ENCODE assay signal across 15 cellular contexts in genomic region chr1:40820251-40820797, GRCh38. TPM values are rescaled to one million over a fixed set of nuclear protein-coding genes. Genes with fewer than 3 reads are reported as not detected.
DNase-seq lines count a peak whose midpoint lies in the region; ATAC-seq and TF ChIP-seq lines count a peak whose summit lies in the region.
"Had no signal": no experiment of that assay in that cellular context is flagged by ENCODE, and none has a peak within 500 bp of the region (broad histone marks: within the 10 kb centered on the region; RNA-seq: fewer than 3 reads in every experiment).

No MANE protein-coding gene starts in this region.

- H3K27me3 Mint-ChIP-seq in activated naive CD8-positive, alpha-beta T cell treated with anti-CD3 and anti-CD28 coated beads, Interleukin-2, amount 10 ng/mL, durations not matched to agents 7 days and 5 days = no peaks in the 10 kb centered on the region
- H3K27me3 Mint-ChIP-seq in activated naive CD8-positive, alpha-beta T cell treated with anti-CD3 and anti-CD28 coated beads, Interleukin-2, amount 50 U/mL, for 24 hours = peaks cover 3% of the 10 kb centered on the region
- H3K27me3 Mint-ChIP-seq: central memory CD8-positive, alpha-beta T cell had no signal

- DNase-seq in activated naive CD8-positive, alpha-beta T cell treated with anti-CD3 and anti-CD28 coated beads, Interleukin-2, amount 10 ng/mL, durations not matched to agents 7 days and 5 days = no peak
- DNase-seq in activated naive CD8-positive, alpha-beta T cell treated with anti-CD3 and anti-CD28 coated beads, Interleukin-2, amount 50 U/mL, for 24 hours = no peak
- DNase-seq in SK-MEL-5 (ENCODE audit: low read depth, low spot score) (peak; percentile 5), iPS-NIHi7 (ENCODE audit: extremely low spot score) (peak; percentile 65), tibial artery (peak; percentile 35 to 82), H4 (ENCODE audit: low spot score) (no peak)
- DNase-seq: activated CD8-positive, alpha-beta memory T cell treated with anti-CD3 and anti-CD28 coated beads for 24 hours; activated gamma-delta T cell treated with Interleukin-2 at 50 U/mL for 16 hours; stimulated activated CD4-positive, alpha-beta T cell treated with anti-CD3 and anti-CD28 coated beads, Interleukin-2, amount 100 ng/mL, for 24 hours had no signal

- H3K4me3 Mint-ChIP-seq in activated naive CD8-positive, alpha-beta T cell treated with anti-CD3 and anti-CD28 coated beads, Interleukin-2, amount 10 ng/mL, durations not matched to agents 7 days and 5 days = no peak overlapping the region
- no peak overlapping the region for H3K4me3 Mint-ChIP-seq in activated naive CD8-positive, alpha-beta T cell treated with anti-CD3 and anti-CD28 coated beads, Interleukin-2, amount 50 U/mL, for 24 hours

- H3K4me1 Mint-ChIP-seq in activated naive CD8-positive, alpha-beta T cell treated with anti-CD3 and anti-CD28 coated beads, Interleukin-2, amount 10 ng/mL, durations not matched to agents 7 days and 5 days = peaks cover 14% of the 10 kb centered on the region
- H3K4me1 Mint-ChIP-seq in activated naive CD8-positive, alpha-beta T cell treated with anti-CD3 and anti-CD28 coated beads, Interleukin-2, amount 50 U/mL, for 24 hours = peaks cover 16% of the 10 kb centered on the region

- peak; percentile 19 to 26 for TF ChIP-seq CTCF in tibial artery (IDR thresholded peaks at IDR 0.05)

- intact Hi-C loops in tibial artery (cut with DNase I; ENCODE audit: low total_unique reads) = no loop called here

- no peaks in the 10 kb centered on the region for H3K27me3 ChIP-seq in tibial artery
- H3K27me3 ChIP-seq: esophagus muscularis mucosa had no signal

- no peak for ATAC-seq in activated naive CD8-positive, alpha-beta T cell treated with anti-CD3 and anti-CD28 coated beads, Interleukin-2, amount 10 ng/mL, durations not matched to agents 7 days and 5 days (ENCODE audit: low read depth)
- ATAC-seq in activated naive CD8-positive, alpha-beta T cell treated with anti-CD3 and anti-CD28 coated beads, Interleukin-2, amount 50 U/mL, for 24 hours = no peak
- ATAC-seq in HG03159 (IDR thresholded peaks at IDR 0.05; ENCODE audit: unreplicated experiment) (no peak), GM18909 (IDR thresholded peaks at IDR 0.05; ENCODE audit: poor library complexity, unreplicated experiment) (no peak)

- no peak overlapping the region for H3K4me3 ChIP-seq in tibial artery
- H3K4me3 ChIP-seq: esophagus muscularis mucosa had no signal

- peaks cover 0 to 4% (median 0%) of the 10 kb centered on the region in 3 donors for H3K36me3 ChIP-seq in tibial artery

- H3K27ac Mint-ChIP-seq in activated naive CD8-positive, alpha-beta T cell treated with anti-CD3 and anti-CD28 coated beads, Interleukin-2, amount 10 ng/mL, durations not matched to agents 7 days and 5 days = peak overlapping the region; percentile 5
- no peak overlapping the region for H3K27ac Mint-ChIP-seq in activated naive CD8-positive, alpha-beta T cell treated with anti-CD3 and anti-CD28 coated beads, Interleukin-2, amount 50 U/mL, for 24 hours

- H3K4me1 ChIP-seq in tibial artery = peaks cover 0 to 53% (median 36%) of the 10 kb centered on the region in 4 donors

- no peaks in the 10 kb centered on the region for H3K36me3 Mint-ChIP-seq in activated naive CD8-positive, alpha-beta T cell treated with anti-CD3 and anti-CD28 coated beads, Interleukin-2, amount 10 ng/mL, durations not matched to agents 7 days and 5 days
- H3K36me3 Mint-ChIP-seq in activated naive CD8-positive, alpha-beta T cell treated with anti-CD3 and anti-CD28 coated beads, Interleukin-2, amount 50 U/mL, for 24 hours (ENCODE audit: low read depth) = no peaks in the 10 kb centered on the region

- in situ Hi-C loops in SK-MEL-5 (cut with HindIII; ENCODE audit: low pct_unique_long_range_greater_than_20kb, low sequenced_read_pairs) = no loop called here

- no peaks in the 10 kb centered on the region for H3K9me3 Mint-ChIP-seq in activated naive CD8-positive, alpha-beta T cell treated with anti-CD3 and anti-CD28 coated beads, Interleukin-2, amount 10 ng/mL, durations not matched to agents 7 days and 5 days
- no peaks in the 10 kb centered on the region for H3K9me3 Mint-ChIP-seq in activated naive CD8-positive, alpha-beta T cell treated with anti-CD3 and anti-CD28 coated beads, Interleukin-2, amount 50 U/mL, for 24 hours
- H3K9me3 Mint-ChIP-seq: central memory CD8-positive, alpha-beta T cell; T-helper 2 cell treated with Interferon-gamma antibody and Interleukin-4, amounts not matched to agents 5 μg/mL and 100 μg/mL, for 36 hours had no signal

- POLR2A ChIA-PET in activated naive CD8-positive, alpha-beta T cell treated with anti-CD3 and anti-CD28 coated beads, Interleukin-2, amount 10 ng/mL, durations not matched to agents 7 days and 5 days (lab: Charles Lee) = no interaction called here

- peak overlapping the region; percentile 29 to 61 for H3K27ac ChIP-seq in tibial artery

- no peaks in the 10 kb centered on the region for H3K9me3 ChIP-seq in tibial artery
- H3K9me3 ChIP-seq: esophagus muscularis mucosa had no signal

RNA-seq across cellular contexts. Expression of gene KCNQ4, which starts 36.7 kb away (rescaled TPM):
- 1 to 10 TPM; 1.2 to 1.5 TPM for total RNA-seq in activated naive CD8-positive, alpha-beta T cell treated with anti-CD3 and anti-CD28 coated beads, Interleukin-2, amount 10 ng/mL, durations not matched to agents 7 days and 5 days
- 0.11 TPM in 1 of 2 replicates, not detected in the other for total RNA-seq in SK-MEL-5 (2014; rRNA removed; shearing (Covaris generic))
- polyA plus RNA-seq in SK-MEL-5 (2015; cell fraction: cytosol; rRNA removed) = 0.71 and 0.92 TPM in 2 replicates
- 2.1 and 2.4 TPM in 2 replicates for polyA plus RNA-seq in SK-MEL-5 (2015; cell fraction: nucleus; rRNA removed)
- not detected in 2 replicates for total RNA-seq in H4 (2014; rRNA removed; shearing (Covaris generic))
- polyA plus RNA-seq: AG04450 had no signal

RNA-seq across cellular contexts. Expression of gene CITED4, which starts 41.8 kb away (rescaled TPM):
- total RNA-seq in activated naive CD8-positive, alpha-beta T cell treated with anti-CD3 and anti-CD28 coated beads, Interleukin-2, amount 10 ng/mL, durations not matched to agents 7 days and 5 days = 10 to 100 TPM; 13.1 to 15.0 TPM
- total RNA-seq in SK-MEL-5 (2014; rRNA removed; shearing (Covaris generic)) = 0.55 TPM in 1 of 2 replicates, not detected in the other
- 2.6 and 2.7 TPM in 2 replicates for polyA plus RNA-seq in SK-MEL-5 (2015; cell fraction: cytosol; rRNA removed)
- polyA plus RNA-seq in SK-MEL-5 (2015; cell fraction: nucleus; rRNA removed) = 0.33 and 0.34 TPM in 2 replicates
- total RNA-seq in H4 (2014; rRNA removed; shearing (Covaris generic)) = 0.14 and 0.17 TPM in 2 replicates

Comparison
In these comparisons a context has a peak if more than half of its experiments do, and no peak if none do; other contexts are left out.
1. DNase-seq: peak in SK-MEL-5 (single experiment), iPS-NIHi7 (single experiment) and tibial artery (2 of 2); none in activated naive CD8-positive, alpha-beta T cell treated with anti-CD3 and anti-CD28 coated beads, Interleukin-2, amount 10 ng/mL, durations not matched to agents 7 days and 5 days (single experiment), activated naive CD8-positive, alpha-beta T cell treated with anti-CD3 and anti-CD28 coated beads, Interleukin-2, amount 50 U/mL, for 24 hours (single experiment) and H4 (single experiment).